In the genomic region with DNA sequence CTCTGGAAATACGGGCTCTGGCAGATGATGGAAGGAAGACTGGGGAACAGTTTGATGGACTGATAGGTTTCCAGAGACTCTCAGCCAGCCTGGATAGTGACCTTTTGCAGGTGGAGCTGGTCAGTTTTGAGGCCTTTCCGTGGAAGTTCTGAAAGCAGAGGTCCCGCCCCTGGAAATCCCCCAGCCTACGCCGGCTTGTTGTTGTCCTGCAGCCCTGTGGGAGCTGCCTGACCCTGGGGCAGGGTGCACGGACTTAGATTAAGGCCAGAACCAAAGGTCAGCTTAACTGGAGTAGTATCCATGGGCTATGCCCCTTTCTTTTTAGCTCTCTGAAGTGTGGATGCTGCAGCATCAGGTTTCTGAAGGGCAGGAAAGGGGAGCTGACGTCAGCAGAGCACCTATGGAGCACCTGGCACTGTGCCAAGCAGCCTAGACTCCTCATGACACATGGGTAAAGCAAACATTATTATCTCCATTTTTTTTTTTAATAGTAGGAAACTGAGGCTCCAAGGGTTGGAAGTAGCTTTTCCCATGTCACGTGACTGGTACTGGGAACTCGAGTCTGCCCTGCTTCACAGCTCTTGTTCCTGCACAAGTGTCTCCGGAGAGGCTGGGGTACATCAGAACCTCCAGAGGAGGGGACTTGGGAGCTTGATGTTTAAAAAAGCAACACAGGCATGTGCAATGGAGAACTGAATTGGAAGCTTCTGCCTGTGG, we compare ENCODE assay signal across 11 cellular contexts. TPM values are rescaled to one million over a fixed set of nuclear protein-coding genes. Genes with fewer than 3 reads are reported as not detected.
DNase-seq lines count a peak whose midpoint lies in the region; ATAC-seq and TF ChIP-seq lines count a peak whose summit lies in the region.
"Had no signal": no experiment of that assay in that cellular context is flagged by ENCODE, and none has a peak within 500 bp of the region (broad histone marks: within the 10 kb centered on the region; RNA-seq: fewer than 3 reads in every experiment).

No MANE protein-coding gene starts in this region.

- no peaks in the 10 kb centered on the region for H3K36me3 Mint-ChIP-seq in osteocyte (ENCODE audit: unreplicated experiment)
- H3K36me3 Mint-ChIP-seq: naive thymus-derived CD4-positive, alpha-beta T cell had no signal

- peaks cover 50% of the 10 kb centered on the region for H3K4me1 Mint-ChIP-seq in osteocyte (ENCODE audit: unreplicated experiment)

- H3K9me3 ChIP-seq in left ventricle myocardium inferior (replicated peaks) = no peaks in the 10 kb centered on the region

- no peak overlapping the region for H3K27ac Mint-ChIP-seq in osteocyte (ENCODE audit: unreplicated experiment)
- H3K27ac Mint-ChIP-seq: naive thymus-derived CD4-positive, alpha-beta T cell had no signal

- H3K4me1 ChIP-seq in left ventricle myocardium inferior = peaks cover 56% of the 10 kb centered on the region

- no peaks in the 10 kb centered on the region for H3K27me3 ChIP-seq in left ventricle myocardium inferior (ENCODE audit: low read depth)

- DNase-seq in left ventricle myocardium inferior (no peak), cardiac septum (ENCODE audit: low spot score) (no peak), NCI-H345 (lab: John Stamatoyannopoulos, UW) (peak; percentile 93), dermis microvascular lymphatic vessel endothelial cell (ENCODE audit: low read depth in 2 of 2) (peak; percentile 57 to 64), osteocyte (ENCODE audit: extremely low spot score, unreplicated experiment) (no peak)
- DNase-seq: activated CD4-positive, CD25-positive, alpha-beta regulatory T cell; foreskin melanocyte; naive thymus-derived CD4-positive, alpha-beta T cell had no signal

- ATAC-seq in GM21529 (IDR thresholded peaks at IDR 0.05; ENCODE audit: unreplicated experiment) (no peak), HG02840 (IDR thresholded peaks at IDR 0.05; ENCODE audit: low FRiP score, unreplicated experiment) (no peak), GM21786 (IDR thresholded peaks at IDR 0.05; ENCODE audit: unreplicated experiment) (no peak)
- ATAC-seq: naive thymus-derived CD4-positive, alpha-beta T cell had no signal

- TF ChIP-seq CTCF in left ventricle myocardium inferior (IDR thresholded peaks at IDR 0.05; ENCODE audit: borderline replicate concordance) = no peak
- TF ChIP-seq CTCF in osteocyte (IDR thresholded peaks at IDR 0.05) = no peak

- H3K36me3 ChIP-seq in left ventricle myocardium inferior = no peaks in the 10 kb centered on the region

- H3K27me3 Mint-ChIP-seq in osteocyte (ENCODE audit: unreplicated experiment) = no peaks in the 10 kb centered on the region

- no peak overlapping the region for H3K4me3 ChIP-seq in left ventricle myocardium inferior

- peak overlapping the region; percentile 9 for H3K27ac ChIP-seq in left ventricle myocardium inferior (replicated peaks)

- no peak overlapping the region for H3K4me3 Mint-ChIP-seq in osteocyte (ENCODE audit: unreplicated experiment)
- H3K4me3 Mint-ChIP-seq: naive thymus-derived CD4-positive, alpha-beta T cell had no signal

- H3K9me3 Mint-ChIP-seq in osteocyte (ENCODE audit: unreplicated experiment) = no peaks in the 10 kb centered on the region

- intact Hi-C loops in left ventricle myocardium inferior (cut with micrococcal nuclease) = no loop called here
- intact Hi-C loops in cardiac septum (cut with DNase I) = no loop called here

RNA-seq across cellular contexts. Expression of gene IER5, which starts 38.5 kb away (rescaled TPM):
- total RNA-seq in left ventricle myocardium inferior (22.1 TPM), cardiac septum (20.5 TPM), dermis microvascular lymphatic vessel endothelial cell (18.5 and 19.3 TPM in 2 replicates), osteocyte (29.8 and 32.2 TPM in 2 replicates)

Comparison
In these comparisons a context has a peak if more than half of its experiments do, and no peak if none do; other contexts are left out.
1. DNase-seq: peak in NCI-H345 (single experiment) and dermis microvascular lymphatic vessel endothelial cell (2 of 2); none in left ventricle myocardium inferior (single experiment), cardiac septum (single experiment) and osteocyte (single experiment).